In genomic region chr9:98159790-98160189, GRCh38 we compare ENCODE assay signal across 14 cellular contexts.
"Had no signal": no experiment of that assay in that cellular context is flagged by ENCODE, and none has a peak within 500 bp of the region (broad histone marks: within the 10 kb centered on the region; RNA-seq: fewer than 3 reads in every experiment).

No MANE protein-coding gene starts in this region.

- H3K27me3 ChIP-seq: right atrium auricular region had no signal

- H3K4me3 Mint-ChIP-seq: activated naive CD4-positive, alpha-beta T cell treated with anti-CD3 and anti-CD28 coated beads, Interleukin-2, amount 10 ng/mL, durations not matched to agents 7 days and 5 days had no signal

- H3K27ac Mint-ChIP-seq: activated naive CD4-positive, alpha-beta T cell treated with anti-CD3 and anti-CD28 coated beads, Interleukin-2, amount 10 ng/mL, durations not matched to agents 7 days and 5 days; activated T-helper 2 cell treated with anti-CD3 and anti-CD28 coated beads, Interferon-gamma antibody, Interleukin-2, Interleukin-4, amounts not matched to agents 10 μg/mL and 5 μg/mL and 100 μg/mL, durations not matched to agents 14 hours and 24 hours and 36 hours had no signal

- H3K27ac ChIP-seq: right atrium auricular region, SJCRH30, skin epidermis, tibial artery, WERI-Rb-1 had no signal

- H3K9me3 ChIP-seq: mucosa of descending colon, right atrium auricular region, SJCRH30, tibial artery had no signal

- H3K36me3 ChIP-seq: right atrium auricular region, SJCRH30, tibial artery had no signal

- DNase-seq: activated CD4-positive, alpha-beta T cell treated with anti-CD3 and anti-CD28 coated beads for 4 hours; activated naive CD4-positive, alpha-beta T cell treated with anti-CD3 and anti-CD28 coated beads, Interleukin-2, amount 10 ng/mL, durations not matched to agents 7 days and 5 days; activated T-cell treated with anti-CD3 and anti-CD28 coated beads for 4 hours; amygdala; dermis blood vessel endothelial cell; mucosa of descending colon; SW 1271; tibial artery; WERI-Rb-1 had no signal

- H3K9me3 Mint-ChIP-seq: activated naive CD4-positive, alpha-beta T cell treated with anti-CD3 and anti-CD28 coated beads, Interleukin-2, amount 10 ng/mL, durations not matched to agents 7 days and 5 days; activated T-helper 2 cell treated with anti-CD3 and anti-CD28 coated beads, Interferon-gamma antibody, Interleukin-2, Interleukin-4, amounts not matched to agents 10 μg/mL and 5 μg/mL and 100 μg/mL, durations not matched to agents 14 hours and 24 hours and 36 hours had no signal

- H3K4me1 ChIP-seq: right atrium auricular region, SJCRH30, tibial artery had no signal

- H3K4me3 ChIP-seq: mucosa of descending colon, right atrium auricular region, SJCRH30, skin epidermis, tibial artery had no signal

- H3K27me3 Mint-ChIP-seq: activated naive CD4-positive, alpha-beta T cell treated with anti-CD3 and anti-CD28 coated beads, Interleukin-2, amount 10 ng/mL, durations not matched to agents 7 days and 5 days had no signal

- ATAC-seq: esophagus mucosa, mucosa of descending colon had no signal
